1 cellular context compared by ENCODE assay signal in the genomic region with DNA sequence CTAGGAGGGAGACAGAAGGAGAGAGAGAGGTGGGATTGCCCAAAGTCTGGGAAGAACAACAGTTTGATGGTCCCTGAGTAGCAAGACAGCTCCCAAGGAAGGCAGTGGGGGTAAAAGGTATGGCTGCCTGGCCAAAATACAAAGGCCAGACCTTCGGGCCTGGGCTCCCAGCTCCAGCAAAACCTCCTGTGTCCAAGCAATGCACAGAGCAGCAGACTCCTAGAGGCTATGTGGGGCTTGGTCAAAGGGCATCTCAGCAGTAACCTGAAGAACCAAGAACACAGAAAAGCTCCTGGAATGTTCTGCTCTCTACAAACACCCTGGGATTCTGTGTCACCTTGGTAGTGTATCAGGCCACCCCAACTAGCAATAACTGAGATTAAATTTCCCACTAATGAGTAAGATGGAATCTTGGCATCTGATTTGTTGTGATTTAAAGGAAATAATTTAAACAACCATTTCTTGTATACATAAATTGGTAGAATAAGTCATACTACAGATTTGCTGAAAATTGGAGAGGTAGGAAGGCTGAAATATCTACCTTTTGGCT.
TF ChIP-seq lines count a peak whose summit lies in the region.

No MANE protein-coding gene starts in this region.

TF ChIP-seq in A549, 52 proteins besides CTCF, POLR2A, EP300 and RAD21 (continued from another document):
- TF ChIP-seq NPAS2 (CRISPR knock-in tag; IDR thresholded peaks at IDR 0.05; ENCODE audit: borderline replicate concordance) (no peak), CHD2 (IDR thresholded peaks at IDR 0.05; ENCODE audit: low read length, partially characterized antibody) (no peak), HDAC2 (IDR thresholded peaks at IDR 0.05) (no peak), BHLHE40 (IDR thresholded peaks at IDR 0.05; ENCODE audit: low read depth, low read length) (no peak), MAFK (IDR thresholded peaks at IDR 0.05; ENCODE audit: partially characterized antibody) (no peak), ZFP36 (IDR thresholded peaks at IDR 0.05; ENCODE audit: borderline replicate concordance, partially characterized antibody) (no peak), FOSL2 (IDR thresholded peaks at IDR 0.05) (no peak), FOSL2 (CRISPR knock-in tag; IDR thresholded peaks at IDR 0.05) (no peak), FOSB (CRISPR knock-in tag; IDR thresholded peaks at IDR 0.05) (no peak), CBX8 (IDR thresholded peaks at IDR 0.05) (no peak), SREBF2 (IDR thresholded peaks at IDR 0.05) (no peak)
- TF ChIP-seq, protein P1, sequence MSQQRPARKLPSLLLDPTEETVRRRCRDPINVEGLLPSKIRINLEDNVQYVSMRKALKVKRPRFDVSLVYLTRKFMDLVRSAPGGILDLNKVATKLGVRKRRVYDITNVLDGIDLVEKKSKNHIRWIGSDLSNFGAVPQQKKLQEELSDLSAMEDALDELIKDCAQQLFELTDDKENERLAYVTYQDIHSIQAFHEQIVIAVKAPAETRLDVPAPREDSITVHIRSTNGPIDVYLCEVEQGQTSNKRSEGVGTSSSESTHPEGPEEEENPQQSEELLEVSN (IDR thresholded peaks at IDR 0.05; ENCODE audit: borderline replicate concordance, low read depth) = no peak
